8 cellular contexts compared by ENCODE assay signal in genomic region chr5:157602505-157602904, GRCh38. TPM values are rescaled to one million over a fixed set of nuclear protein-coding genes. Genes with fewer than 3 reads are reported as not detected.
DNase-seq lines count a peak whose midpoint lies in the region; ATAC-seq, FAIRE-seq and TF ChIP-seq lines count a peak whose summit lies in the region.

No MANE protein-coding gene starts in this region.

- peak overlapping the region; percentile 79 for H3K9ac ChIP-seq in OCI-LY3 (ENCODE audit: low read length)

- DNase-seq in GM12892 (ENCODE audit: insufficient read length): no peak
- DNase-seq in chondrocyte (ENCODE audit: low spot score): no peak
- DNase-seq in NCI-H774 (lab: John Stamatoyannopoulos, UW): no peak
- no peak for DNase-seq in coronary artery (ENCODE audit: low spot score)
- DNase-seq in H7: no peak
- no peak for DNase-seq in cerebellar nuclear complex (lab: John Stamatoyannopoulos, UW)

- H3K4me3 Mint-ChIP-seq in chondrocyte (ENCODE audit: unreplicated experiment): no peak overlapping the region

- H3K27ac Mint-ChIP-seq in chondrocyte (ENCODE audit: unreplicated experiment): peak overlapping the region; percentile 13

- peaks cover 6% of the 10 kb centered on the region for H3K9me3 Mint-ChIP-seq in chondrocyte (ENCODE audit: low read depth)

- FAIRE-seq in GM12892 (lab: Jason Lieb, UNC): peak; percentile 95

- no peaks in the 10 kb centered on the region for H3K27me3 Mint-ChIP-seq in chondrocyte (ENCODE audit: low read depth)

- peaks cover 94% of the 10 kb centered on the region for H3K4me1 ChIP-seq in OCI-LY3 (ENCODE audit: low read length)

- no peaks in the 10 kb centered on the region for H3K36me3 Mint-ChIP-seq in chondrocyte (ENCODE audit: low read depth)

- no peaks in the 10 kb centered on the region for H4K20me1 ChIP-seq in OCI-LY3 (ENCODE audit: insufficient read depth, low read length)

- no peak for TF ChIP-seq POLR2A in GM12892 (IDR thresholded peaks at IDR 0.05; ENCODE audit: low read depth, low read length)

- peak overlapping the region; percentile 61 for H3K4me2 ChIP-seq in OCI-LY3 (ENCODE audit: low read length)

- no peak overlapping the region for H2AFZ ChIP-seq in OCI-LY3 (ENCODE audit: low read depth, low read length)

- no peaks in the 10 kb centered on the region for H3K36me3 ChIP-seq in OCI-LY3 (replicated peaks; ENCODE audit: low read depth, low read length)
- no peaks in the 10 kb centered on the region for H3K36me3 ChIP-seq in H7 (replicated peaks; ENCODE audit: control insufficient read depth, insufficient read depth, low read length)

- H3K27ac ChIP-seq in OCI-LY3 (ENCODE audit: low read length) (peak overlapping the region; percentile 99), coronary artery (no peak overlapping the region)

- ATAC-seq in HG02588 (IDR thresholded peaks at IDR 0.05; ENCODE audit: unreplicated experiment): peak; percentile 56

- no peaks in the 10 kb centered on the region for H3K79me2 ChIP-seq in OCI-LY3 (ENCODE audit: low read length)

- H3K4me3 ChIP-seq in OCI-LY3 (ENCODE audit: low read length): peak overlapping the region; percentile 43; the same call in 1 of the 2 replicates
- H3K4me3 ChIP-seq in coronary artery: no peak overlapping the region
- no peak overlapping the region for H3K4me3 ChIP-seq in H7 (ENCODE audit: insufficient read depth, low read depth, low read length)

- no peak for TF ChIP-seq CTCF in OCI-LY3 (IDR thresholded peaks at IDR 0.05; ENCODE audit: low read depth, low read length)
- TF ChIP-seq CTCF in chondrocyte (IDR thresholded peaks at IDR 0.05): no peak
- no peak for TF ChIP-seq CTCF in coronary artery (IDR thresholded peaks at IDR 0.05)

- no peaks in the 10 kb centered on the region for H3K9me3 ChIP-seq in OCI-LY3 (ENCODE audit: insufficient read depth, low read length)

- H3K27me3 ChIP-seq in OCI-LY3 (ENCODE audit: low read depth, low read length): no peaks in the 10 kb centered on the region
- H3K27me3 ChIP-seq in H7 (ENCODE audit: control insufficient read depth, insufficient read depth, low read length): no peaks in the 10 kb centered on the region

- peaks cover 28% of the 10 kb centered on the region for H3K4me1 Mint-ChIP-seq in chondrocyte (ENCODE audit: low read depth)

RNA-seq across cellular contexts. Expression of gene ADAM19, which starts 26.9 kb away (rescaled TPM):
- polyA plus RNA-seq in GM12892 (2012; ENCODE audit: missing spikeins): 8.4 TPM
- 43.5 to 125 TPM (median 125 TPM) in 3 replicates for total RNA-seq in chondrocyte
- total RNA-seq in H7 (2014; rRNA removed; shearing (Covaris generic)): 37.7 and 53.1 TPM in 2 replicates

RNA-seq across cellular contexts. Expression of gene SOX30, which starts 49.7 kb away (rescaled TPM):
- polyA plus RNA-seq in GM12892 (2012; ENCODE audit: missing spikeins): not detected
- total RNA-seq in chondrocyte: not detected in 3 replicates
- total RNA-seq in H7 (2014; rRNA removed; shearing (Covaris generic)): 0.04 and 0.42 TPM in 2 replicates
